ENCODE assay signal across 8 cellular contexts in genomic region chr15:31434418-31435255, GRCh38.
A peak's percentile ranks its signal among the peaks of the same experiment; 100 is the strongest.
DNase-seq lines count a peak whose midpoint lies in the region; ATAC-seq and TF ChIP-seq lines count a peak whose summit lies in the region.

No MANE protein-coding gene starts in this region.

- H3K4me2 ChIP-seq in OCI-LY3 (ENCODE audit: low read length): peak overlapping the region; percentile 99

- intact Hi-C loops in heart right ventricle (cut with DNase I): loop anchor here (1.0 to 10.0 kb wide), 16 partner anchors 32 to 234 kb away; partner anchors contain the start of gene KLF13 (in 3 of the 10)

- H3K27me3 ChIP-seq in OCI-LY3 (ENCODE audit: low read depth, low read length) (no peaks in the 10 kb centered on the region), heart right ventricle (no peaks in the 10 kb centered on the region)

- ATAC-seq in HG02678 (IDR thresholded peaks at IDR 0.05; ENCODE audit: unreplicated experiment) (peak; percentile 41), heart right ventricle (peak; percentile 37 to 75 (median 56)), GM18519 (IDR thresholded peaks at IDR 0.05; ENCODE audit: low FRiP score, unreplicated experiment) (no peak)

- no peaks in the 10 kb centered on the region for H4K20me1 ChIP-seq in OCI-LY3 (ENCODE audit: insufficient read depth, low read length)

- peak overlapping the region; percentile 69 for H3K9ac ChIP-seq in OCI-LY3 (ENCODE audit: low read length)

- H3K27ac ChIP-seq in OCI-LY3 (ENCODE audit: low read length) (peak overlapping the region; percentile 17; the same call in 1 of the 2 replicates), heart right ventricle (peak overlapping the region; percentile 12 to 83 (median 72))

- peak overlapping the region; percentile 98 for H2AFZ ChIP-seq in OCI-LY3 (ENCODE audit: low read depth, low read length)

- TF ChIP-seq CTCF in OCI-LY3 (IDR thresholded peaks at IDR 0.05; ENCODE audit: low read depth, low read length) (no peak), heart right ventricle (IDR thresholded peaks at IDR 0.05) (no peak)

- 55 to 58% methylated on average over 23 of the region's 23 CpGs for WGBS in heart right ventricle, 2 donors

- H3K9me3 ChIP-seq in OCI-LY3 (ENCODE audit: insufficient read depth, low read length) (no peaks in the 10 kb centered on the region), heart right ventricle (no peaks in the 10 kb centered on the region)

- H3K4me1 ChIP-seq in OCI-LY3 (ENCODE audit: low read length) (peaks cover 46% of the 10 kb centered on the region), heart right ventricle (peaks cover 2 to 44% (median 22%) of the 10 kb centered on the region in 9 donors)

- no peaks in the 10 kb centered on the region for H3K79me2 ChIP-seq in OCI-LY3 (ENCODE audit: low read length)

- H3K4me3 ChIP-seq in GM08714 (ENCODE audit: low read length) (peak overlapping the region; percentile 53; the same call in 1 of the 2 replicates), OCI-LY3 (ENCODE audit: low read length) (peak overlapping the region; percentile 77), heart right ventricle (peak overlapping the region in 6 of 10 donors; percentile 3 to 47 (median 30))

- DNase-seq in activated T-helper 9 cell treated with anti-CD3 and anti-CD28 coated beads, Interleukin-2, amount 50 U/mL, for 16 hours (ENCODE audit: low read depth): peak; percentile 73
- peak; percentile 46 to 49 for DNase-seq in heart right ventricle
- DNase-seq in stimulated activated CD4-positive, alpha-beta T cell treated with anti-CD3 and anti-CD28 coated beads, Interleukin-1b, Interleukin-23, amount 100 ng/mL, for 1 hour (ENCODE audit: low read depth in 2 of 2): peak; percentile 58 to 63
- no peak for DNase-seq in occipital lobe (lab: John Stamatoyannopoulos, UW)

- H3K36me3 ChIP-seq in OCI-LY3 (replicated peaks; ENCODE audit: low read depth, low read length) (no peaks in the 10 kb centered on the region), heart right ventricle (no peaks in the 10 kb centered on the region)
